Comparison of ENCODE assay signal across 9 cellular contexts in the genomic region with DNA sequence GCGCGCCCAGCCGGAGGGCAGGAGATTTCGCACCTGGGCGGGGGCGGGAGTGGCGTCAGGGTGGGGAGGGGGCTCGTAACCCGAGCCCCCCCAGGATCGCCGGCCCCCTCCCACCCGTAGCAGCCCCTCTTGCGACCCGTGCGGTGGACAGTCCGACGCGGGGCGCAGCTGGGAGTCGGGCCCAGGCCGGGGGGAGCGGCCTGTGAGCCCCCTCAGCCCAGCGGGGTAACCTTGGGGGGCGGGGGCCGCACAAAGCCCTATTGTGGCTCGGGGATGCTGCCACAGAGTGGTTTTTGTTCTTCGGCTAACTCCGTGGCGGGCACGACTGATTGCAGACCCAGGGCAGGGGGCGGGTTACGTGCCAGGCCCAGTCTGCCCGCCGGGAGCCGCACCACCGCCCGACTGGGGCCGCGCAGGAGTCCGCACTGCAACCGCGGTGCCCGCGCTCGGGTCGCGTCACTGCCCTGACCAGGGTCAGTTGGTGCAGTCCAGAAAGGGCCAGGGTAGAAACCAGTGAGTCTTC. TPM values are rescaled to one million over a fixed set of nuclear protein-coding genes. Genes with fewer than 3 reads are reported as not detected.
DNase-seq lines count a peak whose midpoint lies in the region; ATAC-seq and TF ChIP-seq lines count a peak whose summit lies in the region.
"Had no signal": no experiment of that assay in that cellular context is flagged by ENCODE, and none has a peak within 500 bp of the region (broad histone marks: within the 10 kb centered on the region; RNA-seq: fewer than 3 reads in every experiment).

No MANE protein-coding gene starts in this region.

- ATAC-seq in Panc1 (no peak), left lobe of liver (peak; percentile 22), HG02981 (IDR thresholded peaks at IDR 0.05; ENCODE audit: unreplicated experiment) (no peak), HG02571 (IDR thresholded peaks at IDR 0.05; ENCODE audit: unreplicated experiment) (no peak), HG02884 (IDR thresholded peaks at IDR 0.05; ENCODE audit: unreplicated experiment) (no peak)

- DNase-seq in EL (peak; percentile 27), Panc1 (ENCODE audit: low read depth, low spot score) (no peak), caudate nucleus (lab: John Stamatoyannopoulos, UW) (peak in 58 of 61 donors; percentile 11 to 91 (median 80)), left lobe of liver (ENCODE audit: low spot score) (peak; percentile 67)
- peak; percentile 35 to 48 for DNase-seq in stimulated activated CD4-positive, alpha-beta T cell treated with anti-CD3 and anti-CD28 coated beads, Interleukin-2, amount 100 ng/mL, for 24 hours

- peak overlapping the region; percentile 63 for H3K4me3 ChIP-seq in Panc1 (ENCODE audit: low read depth in 2 of 2, low read length in 2 of 2)

- CTCF ChIA-PET in Panc1 (lab: Charles Lee), result interaction anchor here (0.5 to 2.6 kb wide), 5 partner anchors 10 to 134 kb away, joined by 5 to 30 read pairs (median 6); a partner anchor contains a TSS

- no peaks in the 10 kb centered on the region for H3K27me3 ChIP-seq in Panc1 (ENCODE audit: control insufficient read depth, insufficient read depth, low read length)

- intact Hi-C loops in Panc1 (cut with micrococcal nuclease; ENCODE audit: unreplicated experiment), result loop anchor here (2.0 kb wide), 1 partner anchor 95 kb away; no protein-coding TSS in a partner anchor

- no peaks in the 10 kb centered on the region for H3K36me3 ChIP-seq in Panc1 (ENCODE audit: control insufficient read depth, insufficient read depth, low read length)

- TF ChIP-seq CTCF in Panc1 (IDR thresholded peaks at IDR 0.05), result no peak

- no TSS peak for BruUV-seq in Panc1 (replicated peaks; lab: Mats Ljungman, UMichigan)

- H3K27ac ChIP-seq in Panc1 (ENCODE audit: low read length) (no peak overlapping the region; the same call in 1 of the 2 replicates), caudate nucleus (ENCODE audit: low read depth, low read length) (peak overlapping the region; percentile 94)

- in situ Hi-C loops in Panc1 (cut with HindIII; ENCODE audit: low pct_unique_long_range_greater_than_20kb, low sequenced_read_pairs), result no loop called here

- H3K9me3 ChIP-seq in Panc1 (ENCODE audit: control insufficient read depth, insufficient read depth, low read depth, low read length), result no peaks in the 10 kb centered on the region

- POLR2A ChIA-PET in Panc1 (lab: Charles Lee), result no interaction called here

- H3K4me1 ChIP-seq in Panc1 (ENCODE audit: control insufficient read depth, insufficient read depth, low read length), result peaks cover 16% of the 10 kb centered on the region

RNA-seq across cellular contexts. Expression of a gene that starts 4.2 kb away (rescaled TPM):
- total RNA-seq in Panc1 (2021; ENCODE audit: unreplicated experiment) (77.7 TPM), left lobe of liver (28.2 TPM)
- 54.8 TPM for polyA plus RNA-seq in Panc1 (2012; ENCODE audit: insufficient read length)

RNA-seq across cellular contexts. Expression of a gene that starts 10.6 kb away (rescaled TPM):
- total RNA-seq in Panc1 (2021; ENCODE audit: unreplicated experiment) (not detected), left lobe of liver (not detected)
- not detected for polyA plus RNA-seq in Panc1 (2012; ENCODE audit: insufficient read length)
- total RNA-seq: RPMI7951 had no signal

RNA-seq across cellular contexts. Expression of a gene that starts 26.1 kb away (rescaled TPM):
- 77.4 TPM for total RNA-seq in Panc1 (2021; ENCODE audit: unreplicated experiment)
- polyA plus RNA-seq in Panc1 (2012; ENCODE audit: insufficient read length), result 79.4 TPM
- 24.0 TPM for total RNA-seq in left lobe of liver

RNA-seq across cellular contexts. Expression of a gene that starts 30.3 kb away (rescaled TPM):
- total RNA-seq in Panc1 (2021; ENCODE audit: unreplicated experiment) (340 TPM), left lobe of liver (114 TPM)
- 383 TPM for polyA plus RNA-seq in Panc1 (2012; ENCODE audit: insufficient read length)

RNA-seq across cellular contexts. Expression of a gene that starts 54.4 kb away (rescaled TPM):
- total RNA-seq in Panc1 (2021; ENCODE audit: unreplicated experiment), result 81.0 TPM
- polyA plus RNA-seq in Panc1 (2012; ENCODE audit: insufficient read length), result 33.6 TPM
- total RNA-seq in left lobe of liver, result 24.5 TPM
